Comparison of ENCODE assay signal across 10 cellular contexts in genomic region chr4:169201144-169202124, GRCh38.
DNase-seq lines count a peak whose midpoint lies in the region; ATAC-seq, FAIRE-seq and TF ChIP-seq lines count a peak whose summit lies in the region.
"Had no signal": no experiment of that assay in that cellular context is flagged by ENCODE, and none has a peak within 500 bp of the region (broad histone marks: within the 10 kb centered on the region; RNA-seq: fewer than 3 reads in every experiment).

No MANE protein-coding gene starts in this region.

- H3K9me3 ChIP-seq in HepG2 (ENCODE audit: low read length) (no peaks in the 10 kb centered on the region), thyroid gland (no peaks in the 10 kb centered on the region)
- no peaks in the 10 kb centered on the region for H3K9me3 ChIP-seq in CD8-positive, alpha-beta T cell (ENCODE audit: low read length)

- no peak overlapping the region for H3K4me2 ChIP-seq in HepG2 (ENCODE audit: low read depth, low read length)

- H3K27me3 ChIP-seq in HepG2 (ENCODE audit: control insufficient read depth in 1 of 2, insufficient read depth in 2 of 2, low read length in 2 of 2) (no peaks in the 10 kb centered on the region), thyroid gland (no peaks in the 10 kb centered on the region)
- no peaks in the 10 kb centered on the region for H3K27me3 ChIP-seq in CD8-positive, alpha-beta T cell (ENCODE audit: insufficient read depth, low read length)

- H3K36me3 Mint-ChIP-seq in activated naive CD8-positive, alpha-beta T cell treated with anti-CD3 and anti-CD28 coated beads, Interleukin-2, amount 50 U/mL, for 24 hours (ENCODE audit: low read depth), result no peaks in the 10 kb centered on the region
- H3K36me3 Mint-ChIP-seq in CD8-positive, alpha-beta T cell, result no peaks in the 10 kb centered on the region
- H3K36me3 Mint-ChIP-seq: T-cell had no signal

- no peaks in the 10 kb centered on the region for H3K4me1 Mint-ChIP-seq in activated naive CD8-positive, alpha-beta T cell treated with anti-CD3 and anti-CD28 coated beads, Interleukin-2, amount 50 U/mL, for 24 hours
- no peaks in the 10 kb centered on the region for H3K4me1 Mint-ChIP-seq in CD8-positive, alpha-beta T cell (ENCODE audit: low read depth)
- H3K4me1 Mint-ChIP-seq: T-cell had no signal

- H3K4me3 ChIP-seq in HepG2 (replicated peaks in 1 of 3; ENCODE audit: insufficient read depth in 1 of 3, low read depth in 2 of 3, low read length in 3 of 3), result no peak overlapping the region
- no peak overlapping the region for H3K4me3 ChIP-seq in thyroid gland (replicated peaks in 1 of 3)
- H3K4me3 ChIP-seq in CD8-positive, alpha-beta T cell (ENCODE audit: low read depth, low read length), result no peak overlapping the region

- H3K27ac Mint-ChIP-seq in activated naive CD8-positive, alpha-beta T cell treated with anti-CD3 and anti-CD28 coated beads, Interleukin-2, amount 50 U/mL, for 24 hours, result no peak overlapping the region
- no peak overlapping the region for H3K27ac Mint-ChIP-seq in CD8-positive, alpha-beta T cell
- H3K27ac Mint-ChIP-seq: T-cell had no signal

- no peak overlapping the region for H3K4me3 Mint-ChIP-seq in activated naive CD8-positive, alpha-beta T cell treated with anti-CD3 and anti-CD28 coated beads, Interleukin-2, amount 50 U/mL, for 24 hours
- H3K4me3 Mint-ChIP-seq in CD8-positive, alpha-beta T cell, result no peak overlapping the region
- H3K4me3 Mint-ChIP-seq: T-cell had no signal

- POLR2A ChIA-PET in HepG2 (lab: Yijun Ruan, JAX), result interaction anchor here (1.0 kb wide), 1 partner anchor 18 kb away, joined by 4 read pairs; no protein-coding TSS in a partner anchor
- POLR2A ChIA-PET in CD8-positive, alpha-beta T cell (lab: Charles Lee), result no interaction called here

- no peaks in the 10 kb centered on the region for H3K27me3 Mint-ChIP-seq in activated naive CD8-positive, alpha-beta T cell treated with anti-CD3 and anti-CD28 coated beads, Interleukin-2, amount 50 U/mL, for 24 hours
- H3K27me3 Mint-ChIP-seq in CD8-positive, alpha-beta T cell (ENCODE audit: low read depth), result peaks cover 4% of the 10 kb centered on the region

- in situ Hi-C loops in HepG2 (cut with HindIII; ENCODE audit: extremely low pct_ligation_motif_present, low pct_unique_long_range_greater_than_20kb), result no loop called here

- WGBS in HepG2 (ENCODE audit: low lambda C conversion rate), result 90% methylated on average over 5 of the region's 5 CpGs
- WGBS in thyroid gland, 2 donors, result 63 to 66% methylated on average over 5 of the region's 5 CpGs

- FAIRE-seq in HepG2 (lab: Jason Lieb, UNC), result no peak

- H3K4me1 ChIP-seq in HepG2 (ENCODE audit: insufficient read depth, low read length) (peaks cover 35% of the 10 kb centered on the region), thyroid gland (peaks cover 30 to 57% of the 10 kb centered on the region in 2 donors)
- H3K4me1 ChIP-seq in CD8-positive, alpha-beta T cell (ENCODE audit: insufficient read depth, low read length), result no peaks in the 10 kb centered on the region

- no peaks in the 10 kb centered on the region for H3K79me2 ChIP-seq in HepG2 (ENCODE audit: insufficient read depth, low read length)

- ATAC-seq in HG02678 (IDR thresholded peaks at IDR 0.05; ENCODE audit: unreplicated experiment) (peak; percentile 26), HepG2 (peak; percentile 37; the same call in 1 of the 3 replicates)
- ATAC-seq in activated naive CD8-positive, alpha-beta T cell treated with anti-CD3 and anti-CD28 coated beads, Interleukin-2, amount 50 U/mL, for 24 hours, result no peak
- no peak for ATAC-seq in CD8-positive, alpha-beta T cell
- ATAC-seq: T-cell had no signal

- DNase-seq in caudate nucleus (lab: John Stamatoyannopoulos, UW), result no peak
- DNase-seq in HepG2 (ENCODE audit: low spot score), result no peak
- DNase-seq in thyroid gland, result no peak
- no peak for DNase-seq in activated naive CD8-positive, alpha-beta T cell treated with anti-CD3 and anti-CD28 coated beads, Interleukin-2, amount 50 U/mL, for 24 hours
- DNase-seq in occipital lobe (lab: John Stamatoyannopoulos, UW), result no peak
- no peak for DNase-seq in CD8-positive, alpha-beta T cell
- DNase-seq: activated effector memory CD4-positive, alpha-beta T cell treated with Interleukin-2 at 50 U/mL for 16 hours; head of caudate nucleus; T-cell had no signal

- TF ChIP-seq CTCF in HepG2 (CRISPR knock-in tag; IDR thresholded peaks at IDR 0.05) (no peak), thyroid gland (IDR thresholded peaks at IDR 0.05) (no peak)
- no peak for TF ChIP-seq CTCF in CD8-positive, alpha-beta T cell (IDR thresholded peaks at IDR 0.05)

- H2AFZ ChIP-seq in HepG2 (ENCODE audit: low read length), result no peak overlapping the region

- no peak for TF ChIP-seq RAD21 in HepG2 (CRISPR knock-in tag; IDR thresholded peaks at IDR 0.05)

- no peaks in the 10 kb centered on the region for H3K36me3 ChIP-seq in HepG2 (replicated peaks in 1 of 2; ENCODE audit: control insufficient read depth in 1 of 2, insufficient read depth in 2 of 2, low read length in 2 of 2)
- no peaks in the 10 kb centered on the region for H3K36me3 ChIP-seq in thyroid gland
- no peaks in the 10 kb centered on the region for H3K36me3 ChIP-seq in CD8-positive, alpha-beta T cell (ENCODE audit: insufficient read depth, low read length)

- TF ChIP-seq POLR2A in HepG2 (IDR thresholded peaks at IDR 0.05; ENCODE audit: insufficient read depth in 1 of 2, low read depth in 2 of 2, low read length in 2 of 2), result no peak
- no peak for TF ChIP-seq POLR2A in thyroid gland (IDR thresholded peaks at IDR 0.05)

- no peaks in the 10 kb centered on the region for H4K20me1 ChIP-seq in HepG2 (ENCODE audit: insufficient read depth, low read length)

- peak overlapping the region; percentile 53 for H3K27ac ChIP-seq in caudate nucleus (ENCODE audit: low read depth, low read length)
- no peak overlapping the region for H3K27ac ChIP-seq in HepG2 (ENCODE audit: extremely low read length, insufficient read depth, low read length)
- H3K27ac ChIP-seq in thyroid gland, result peak overlapping the region; percentile 27 to 73 (median 60)
- H3K27ac ChIP-seq in CD8-positive, alpha-beta T cell (ENCODE audit: low read depth, low read length), result no peak overlapping the region

- no TSS peak for BruUV-seq in HepG2 (replicated peaks; lab: Mats Ljungman, UMichigan)

- intact Hi-C loops in HepG2 (cut with micrococcal nuclease; ENCODE audit: unreplicated experiment), result no loop called here
- intact Hi-C loops in thyroid gland (cut with DNase I), result no loop called here
- intact Hi-C loops in CD8-positive, alpha-beta T cell (cut with DNase I, micrococcal nuclease), result no loop called here

- H3K9ac ChIP-seq in HepG2 (ENCODE audit: insufficient read depth, low read depth, low read length), result no peak overlapping the region

- H3K9me3 Mint-ChIP-seq in activated naive CD8-positive, alpha-beta T cell treated with anti-CD3 and anti-CD28 coated beads, Interleukin-2, amount 50 U/mL, for 24 hours, result peaks cover 3% of the 10 kb centered on the region
- peaks cover 2% of the 10 kb centered on the region for H3K9me3 Mint-ChIP-seq in CD8-positive, alpha-beta T cell

- TF ChIP-seq EP300 in HepG2 (IDR thresholded peaks at IDR 0.05; ENCODE audit: low read depth in 2 of 2, low read length in 2 of 2) (no peak), HepG2 (CRISPR knock-in tag; IDR thresholded peaks at IDR 0.05; ENCODE audit: borderline replicate concordance) (no peak)

- CTCF ChIA-PET in HepG2 (lab: Yijun Ruan, JAX; ENCODE audit: low intra/inter-chr PET ratio, low total read pairs), result no interaction called here
- CTCF ChIA-PET in CD8-positive, alpha-beta T cell (lab: Charles Lee), result no interaction called here

TF ChIP-seq in HepG2, 621 proteins besides CTCF, POLR2A, EP300 and RAD21:
- TF ChIP-seq PRDM10 (CRISPR knock-in tag; IDR thresholded peaks at IDR 0.05; ENCODE audit: low read depth) (no peak), SETDB1 (CRISPR knock-in tag; IDR thresholded peaks at IDR 0.05; ENCODE audit: borderline replicate concordance) (no peak)

Comparison
In these comparisons a context has a peak if more than half of its experiments do, and no peak if none do; other contexts are left out.
1. ATAC-seq: peak in HG02678 (single experiment) and HepG2 (single experiment); none in activated naive CD8-positive, alpha-beta T cell treated with anti-CD3 and anti-CD28 coated beads, Interleukin-2, amount 50 U/mL, for 24 hours (single experiment) and CD8-positive, alpha-beta T cell (single experiment).
2. H3K27ac ChIP-seq: peak in caudate nucleus (single experiment) and thyroid gland (3 of 3); none in HepG2 (single experiment) and CD8-positive, alpha-beta T cell (single experiment).